In genomic region chr19:47740866-47741519, GRCh38 we compare ENCODE assay signal across 27 cellular contexts. TPM values are rescaled to one million over a fixed set of nuclear protein-coding genes. Genes with fewer than 3 reads are reported as not detected.
A peak's percentile ranks its signal among the peaks of the same experiment; 100 is the strongest.
DNase-seq lines count a peak whose midpoint lies in the region; ATAC-seq and TF ChIP-seq lines count a peak whose summit lies in the region.
"Had no signal": no experiment of that assay in that cellular context is flagged by ENCODE, and none has a peak within 500 bp of the region (broad histone marks: within the 10 kb centered on the region; RNA-seq: fewer than 3 reads in every experiment).

No MANE protein-coding gene starts in this region.

- ATAC-seq in left ventricle myocardium superior (no peak), gastrocnemius medialis (no peak), HG02852 (IDR thresholded peaks at IDR 0.05; ENCODE audit: unreplicated experiment) (no peak), GM21825 (IDR thresholded peaks at IDR 0.05; ENCODE audit: unreplicated experiment) (no peak)
- ATAC-seq: body of pancreas; effector memory CD8-positive, alpha-beta T cell; GM23338; upper lobe of right lung had no signal

- H3K27ac ChIP-seq in esophagus muscularis mucosa (replicated peaks in 1 of 4) (peak overlapping the region; percentile 93 to 99 (median 96)), gastrocnemius medialis (peak overlapping the region in 3 of 4 donors; percentile 97 to 99 (median 98)), brain microvascular endothelial cell (no peak overlapping the region)
- H3K27ac ChIP-seq: PC-9, upper lobe of right lung, VCaP had no signal

- H3K36me3 ChIP-seq in esophagus muscularis mucosa (peaks cover 36 to 60% (median 58%) of the 10 kb centered on the region in 4 donors), gastrocnemius medialis (peaks cover 0 to 4% of the 10 kb centered on the region in 2 donors), brain microvascular endothelial cell (replicated peaks) (peaks cover 44% of the 10 kb centered on the region)

- WGBS in esophagus muscularis mucosa, result 94% methylated on average over 28 of the region's 48 CpGs

- H3K9me3 ChIP-seq in esophagus muscularis mucosa (no peaks in the 10 kb centered on the region), gastrocnemius medialis (no peaks in the 10 kb centered on the region)
- H3K9me3 ChIP-seq: body of pancreas, upper lobe of right lung had no signal

- DNase-seq in left ventricle myocardium superior, result peak; percentile 35
- DNase-seq in cardiac septum (ENCODE audit: low spot score), result no peak
- no peak for DNase-seq in esophagus muscularis mucosa (ENCODE audit: extremely low spot score)
- DNase-seq in gastrocnemius medialis, result no peak
- no peak for DNase-seq in activated CD4-positive, CD25-positive, alpha-beta regulatory T cell treated with anti-CD3 and anti-CD28 coated beads, Interleukin-2, amount 50 U/mL, for 72 hours
- no peak for DNase-seq in brain microvascular endothelial cell
- DNase-seq: activated CD4-positive, alpha-beta T cell treated with anti-CD3 and anti-CD28 coated beads for 48 hours; activated gamma-delta T cell; activated T-cell treated with anti-CD3 and anti-CD28 coated beads, Interleukin-2, amount 50 U/mL, for 1 hour; CD4-positive, alpha-beta memory T cell; DMS 273 treated with DMSO at 0.1 percent for 48 hours; effector memory CD8-positive, alpha-beta T cell; EL; foreskin melanocyte; NCI-H2171; NCI-H524; PC-9; Right ventricle myocardium superior; stimulated activated CD8-positive, alpha-beta memory T cell treated with anti-CD3 and anti-CD28 coated beads, Interleukin-4, amount 100 ng/mL, for 48 hours; T-helper 9 cell; upper lobe of right lung had no signal

- intact Hi-C loops in left ventricle myocardium superior (cut with micrococcal nuclease) (no loop called here), cardiac septum (cut with DNase I) (loop anchor here (1.0 kb wide), 1 partner anchor 12 kb away; no protein-coding TSS in a partner anchor), esophagus muscularis mucosa (cut with DNase I) (no loop called here), gastrocnemius medialis (cut with DNase I; ENCODE audit: low total_unique reads) (no loop called here)

- no peak for TF ChIP-seq EP300 in esophagus muscularis mucosa (IDR thresholded peaks at IDR 0.05)

- peaks cover 0 to 4% (median 0%) of the 10 kb centered on the region in 4 donors for H3K27me3 ChIP-seq in esophagus muscularis mucosa
- H3K27me3 ChIP-seq in gastrocnemius medialis, result no peaks in the 10 kb centered on the region
- no peaks in the 10 kb centered on the region for H3K27me3 ChIP-seq in brain microvascular endothelial cell (replicated peaks)
- H3K27me3 ChIP-seq: body of pancreas, hepatocyte, upper lobe of right lung had no signal

- TF ChIP-seq POLR2A in esophagus muscularis mucosa (IDR thresholded peaks at IDR 0.05; ENCODE audit: low read depth) (no peak), gastrocnemius medialis (IDR thresholded peaks at IDR 0.05) (no peak)

- in situ Hi-C loops in gastrocnemius medialis (cut with MboI; ENCODE audit: low sequenced_read_pairs in 4 of 4), result loop anchor here in 1 of 4 donors (25.0 kb wide), 1 partner anchor 454 kb away; no protein-coding TSS in a partner anchor
- in situ Hi-C loops in brain microvascular endothelial cell (cut with HindIII; ENCODE audit: low pct_ligation_motif_present, low sequenced_read_pairs), result no loop called here

- H3K4me1 ChIP-seq in esophagus muscularis mucosa (peaks cover 31 to 36% (median 34%) of the 10 kb centered on the region in 4 donors), gastrocnemius medialis (peaks cover 13 to 21% of the 10 kb centered on the region in 2 donors)

- H3K4me3 ChIP-seq in esophagus muscularis mucosa (no peak overlapping the region), gastrocnemius medialis (no peak overlapping the region), brain microvascular endothelial cell (ENCODE audit: low read depth, low read length) (no peak overlapping the region)
- H3K4me3 ChIP-seq: body of pancreas, GM23338, hepatocyte, PC-9, upper lobe of right lung had no signal

- no peak for TF ChIP-seq CTCF in esophagus muscularis mucosa (IDR thresholded peaks at IDR 0.05)
- TF ChIP-seq CTCF in gastrocnemius medialis (IDR thresholded peaks at IDR 0.05 in 4 of 5, conservative IDR thresholded peaks at IDR 0.05 in 1 of 5), result no peak
- no peak for TF ChIP-seq CTCF in brain microvascular endothelial cell (IDR thresholded peaks at IDR 0.05; ENCODE audit: low read depth, low read length, missing control alignments)

RNA-seq across cellular contexts. Expression of gene NOP53, which starts 4.4 kb away (rescaled TPM):
- total RNA-seq in left ventricle myocardium superior (169 TPM), cardiac septum (136 TPM), esophagus muscularis mucosa (100 to 1,000 TPM; 350 to 500 (median 454) TPM), gastrocnemius medialis (100 to 1,000 TPM; 141 to 262 (median 150) TPM)

RNA-seq across cellular contexts. Expression of gene EHD2, which starts 27.8 kb away (rescaled TPM):
- total RNA-seq in left ventricle myocardium superior, result 51.5 TPM
- total RNA-seq in cardiac septum, result 42.6 TPM
- 100 to 1,000 TPM; 154 to 444 (median 250) TPM for total RNA-seq in esophagus muscularis mucosa
- 10 to 100 TPM; 10.9 to 46.6 (median 33.8) TPM for total RNA-seq in gastrocnemius medialis
- total RNA-seq: CD4-positive, alpha-beta memory T cell had no signal

RNA-seq across cellular contexts. Expression of gene SELENOW, which starts 37.5 kb away (rescaled TPM):
- total RNA-seq in left ventricle myocardium superior, result 1,300 TPM
- total RNA-seq in cardiac septum, result 944 TPM
- total RNA-seq in esophagus muscularis mucosa, result 1,000 to 10,000 TPM; 1,363 to 1,667 (median 1,434) TPM
- total RNA-seq in gastrocnemius medialis, result 1,000 to 10,000 TPM in 3 of 4 donors, 100 to 1,000 TPM in 1; 730 to 1,512 (median 1,402) TPM
